ENCODE assay signal across 10 cellular contexts in the genomic region with DNA sequence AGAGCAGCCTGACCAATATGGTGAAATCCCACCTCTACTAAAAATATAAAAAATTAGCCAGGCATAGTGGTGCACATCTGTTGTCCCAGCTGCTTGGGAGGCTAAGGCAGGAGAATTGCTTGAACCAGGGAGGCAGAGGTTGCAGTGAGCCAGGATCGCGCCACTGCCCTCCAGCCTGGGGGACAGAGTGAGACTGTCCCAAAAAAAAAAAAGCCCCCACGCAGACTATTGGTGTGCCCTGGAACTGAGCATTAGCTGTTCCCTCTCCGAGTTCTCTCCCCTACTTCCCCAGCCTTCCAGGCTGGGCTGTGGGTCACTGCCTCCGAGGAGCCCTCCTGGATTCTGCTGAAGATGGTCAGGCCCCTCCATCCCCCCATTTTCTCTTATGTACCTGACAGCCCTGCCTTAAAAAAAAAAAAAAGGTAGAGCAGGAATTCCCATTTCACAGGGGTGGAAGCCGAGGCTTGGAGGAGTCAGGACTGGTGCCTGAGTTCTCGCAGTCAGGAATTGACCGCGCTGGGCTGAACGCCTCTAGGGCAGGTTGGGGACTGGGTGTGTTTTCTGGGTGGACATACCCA. TPM values are rescaled to one million over a fixed set of nuclear protein-coding genes. Genes with fewer than 3 reads are reported as not detected.
DNase-seq lines count a peak whose midpoint lies in the region; ATAC-seq, FAIRE-seq and TF ChIP-seq lines count a peak whose summit lies in the region.
"Had no signal": no experiment of that assay in that cellular context is flagged by ENCODE, and none has a peak within 500 bp of the region (broad histone marks: within the 10 kb centered on the region; RNA-seq: fewer than 3 reads in every experiment).

No MANE protein-coding gene starts in this region.

- no peak for TF ChIP-seq EP300 in HepG2 (IDR thresholded peaks at IDR 0.05; ENCODE audit: low read depth in 2 of 2, low read length in 2 of 2)
- no peak for TF ChIP-seq EP300 in HepG2 (CRISPR knock-in tag; IDR thresholded peaks at IDR 0.05; ENCODE audit: borderline replicate concordance)
- TF ChIP-seq EP300 in upper lobe of left lung (IDR thresholded peaks at IDR 0.05), result no peak

- intact Hi-C loops in HepG2 (cut with micrococcal nuclease; ENCODE audit: unreplicated experiment), result loop anchor here (1.0 kb wide), 1 partner anchor 22 kb away; no protein-coding TSS in a partner anchor
- intact Hi-C loops in right lobe of liver (cut with DNase I), result no loop called here

- H3K79me2 ChIP-seq in HepG2 (ENCODE audit: insufficient read depth, low read length), result peaks cover 50% of the 10 kb centered on the region
- H3K79me2 ChIP-seq in hepatocyte, result peaks cover 65% of the 10 kb centered on the region

- TF ChIP-seq RAD21 in HepG2 (CRISPR knock-in tag; IDR thresholded peaks at IDR 0.05), result no peak

- no TSS peak for BruUV-seq in HepG2 (replicated peaks; lab: Mats Ljungman, UMichigan)

- in situ Hi-C loops in HepG2 (cut with HindIII; ENCODE audit: extremely low pct_ligation_motif_present, low pct_unique_long_range_greater_than_20kb), result no loop called here
- in situ Hi-C loops in ACHN (cut with HindIII; ENCODE audit: low pct_ligation_motif_present, low pct_unique_long_range_greater_than_20kb, low sequenced_read_pairs), result no loop called here

- H3K4me2 ChIP-seq in HepG2 (ENCODE audit: low read depth, low read length), result peak overlapping the region; percentile 81
- H3K4me2 ChIP-seq in hepatocyte, result peak overlapping the region; percentile 65
- H3K4me2 ChIP-seq: KMS-11 had no signal

- H3K4me3 ChIP-seq in HepG2 (replicated peaks in 1 of 3; ENCODE audit: insufficient read depth in 1 of 3, low read depth in 2 of 3, low read length in 3 of 3), result peak overlapping the region; percentile 57 to 82 (median 69)
- H3K4me3 ChIP-seq in right lobe of liver, result no peak overlapping the region
- H3K4me3 ChIP-seq in hepatocyte, result no peak overlapping the region
- no peak overlapping the region for H3K4me3 ChIP-seq in upper lobe of left lung

- H3K36me3 ChIP-seq in HepG2 (replicated peaks in 1 of 2; ENCODE audit: control insufficient read depth in 1 of 2, insufficient read depth in 2 of 2, low read length in 2 of 2) (peaks cover 0 to 1% of the 10 kb centered on the region in 2 experiments; a peak in 2 of 5 replicates), right lobe of liver (no peaks in the 10 kb centered on the region), hepatocyte (replicated peaks; ENCODE audit: insufficient read depth, low read depth) (no peaks in the 10 kb centered on the region), upper lobe of left lung (peaks cover 2 to 4% (median 3%) of the 10 kb centered on the region in 4 donors)

- TF ChIP-seq POLR2A in HepG2 (IDR thresholded peaks at IDR 0.05; ENCODE audit: insufficient read depth in 1 of 2, low read depth in 2 of 2, low read length in 2 of 2) (0 out of 4 replicates have a peak, but pooled peaks of 1 of the 2 experiments have one; percentile 21), right lobe of liver (IDR thresholded peaks at IDR 0.05) (no peak), upper lobe of left lung (IDR thresholded peaks at IDR 0.05) (no peak)

- DNase-seq in HepG2 (ENCODE audit: low spot score) (no peak), right lobe of liver (no peak), hepatocyte (ENCODE audit: low spot score) (no peak), upper lobe of left lung (no peak), ACHN (no peak)
- DNase-seq: AML-193, NCI-H2227 treated with DMSO at 0.1 percent for 48 hours had no signal

- H3K27ac ChIP-seq in HepG2 (ENCODE audit: extremely low read length, insufficient read depth, low read length) (peak overlapping the region; percentile 58), right lobe of liver (no peak overlapping the region), hepatocyte (peak overlapping the region; percentile 88), upper lobe of left lung (peak overlapping the region; percentile 55 to 74 (median 68))
- H3K27ac ChIP-seq: KMS-11 had no signal

- H3K27me3 ChIP-seq in HepG2 (ENCODE audit: control insufficient read depth in 1 of 2, insufficient read depth in 2 of 2, low read length in 2 of 2) (no peaks in the 10 kb centered on the region), right lobe of liver (no peaks in the 10 kb centered on the region), hepatocyte (no peaks in the 10 kb centered on the region), upper lobe of left lung (no peaks in the 10 kb centered on the region)

- TF ChIP-seq CTCF in HepG2 (CRISPR knock-in tag; IDR thresholded peaks at IDR 0.05), result no peak
- no peak for TF ChIP-seq CTCF in right lobe of liver (IDR thresholded peaks at IDR 0.05)
- no peak for TF ChIP-seq CTCF in hepatocyte (IDR thresholded peaks at IDR 0.05; ENCODE audit: poor library complexity)
- TF ChIP-seq CTCF in upper lobe of left lung (IDR thresholded peaks at IDR 0.05), result no peak

- ATAC-seq in HepG2 (no peak), right lobe of liver (no peak), upper lobe of left lung (ENCODE audit: low FRiP score in 2 of 2) (no peak), GM21529 (IDR thresholded peaks at IDR 0.05; ENCODE audit: unreplicated experiment) (no peak)

- POLR2A ChIA-PET in HepG2 (lab: Yijun Ruan, JAX), result interaction anchor here (0.7 to 3.5 kb wide), 3 partner anchors 9 to 144 kb away, joined by 3 to 14 read pairs (median 3); no protein-coding TSS in a partner anchor

- H3K4me1 ChIP-seq in HepG2 (ENCODE audit: insufficient read depth, low read length) (peaks cover 69% of the 10 kb centered on the region), right lobe of liver (peaks cover 0 to 13% (median 0%) of the 10 kb centered on the region in 4 donors), hepatocyte (ENCODE audit: insufficient read depth) (peaks cover 15% of the 10 kb centered on the region), upper lobe of left lung (peaks cover 39 to 63% (median 53%) of the 10 kb centered on the region in 4 donors)

- CTCF ChIA-PET in HepG2 (lab: Yijun Ruan, JAX; ENCODE audit: low intra/inter-chr PET ratio, low total read pairs), result no interaction called here

- WGBS in HepG2 (ENCODE audit: low lambda C conversion rate), result 32% methylated on average over 9 of the region's 10 CpGs
- WGBS in right lobe of liver (ENCODE audit: insufficient coverage, low coverage, low lambda C conversion rate, missing lambda C conversion rate), result 98% methylated on average over 6 of the region's 10 CpGs
- 95% methylated on average over 10 of the region's 10 CpGs for WGBS in hepatocyte (ENCODE audit: low lambda C conversion rate, missing lambda C conversion rate)
- WGBS in upper lobe of left lung, 2 donors, result 88 to 91% methylated on average over 10 of the region's 10 CpGs

- H3K9me3 ChIP-seq in HepG2 (ENCODE audit: low read length), result no peaks in the 10 kb centered on the region
- H3K9me3 ChIP-seq in right lobe of liver, result no peaks in the 10 kb centered on the region
- no peaks in the 10 kb centered on the region for H3K9me3 ChIP-seq in hepatocyte (ENCODE audit: low read depth)
- H3K9me3 ChIP-seq in upper lobe of left lung, result no peaks in the 10 kb centered on the region

- peaks cover 6% of the 10 kb centered on the region; the same call in 1 of the 2 replicates for H4K20me1 ChIP-seq in HepG2 (ENCODE audit: insufficient read depth, low read length)
- peaks cover 30% of the 10 kb centered on the region for H4K20me1 ChIP-seq in hepatocyte (ENCODE audit: insufficient read depth, poor library complexity, severe bottlenecking)

- H3K9ac ChIP-seq in HepG2 (ENCODE audit: insufficient read depth, low read depth, low read length), result peak overlapping the region; percentile 70
- H3K9ac ChIP-seq: KMS-11 had no signal

- H2AFZ ChIP-seq in HepG2 (ENCODE audit: low read length) (no peak overlapping the region), hepatocyte (no peak overlapping the region)

- H3K9me2 ChIP-seq in hepatocyte (replicated peaks; ENCODE audit: insufficient read depth), result no peaks in the 10 kb centered on the region

- peak; percentile 18 for FAIRE-seq in HepG2 (lab: Jason Lieb, UNC)
- FAIRE-seq: endometrium had no signal

RNA-seq across cellular contexts. Expression of a gene that starts 1.9 kb away (rescaled TPM):
- total RNA-seq in HepG2 (2016; rRNA removed; fragmentation: Illumina TruSeq; extraction: Trizol) (2.0 and 3.5 TPM in 2 replicates), right lobe of liver (1 to 10 TPM; 1.8 to 5.3 (median 2.7) TPM), hepatocyte (2.4 and 5.3 TPM in 2 replicates), upper lobe of left lung (10 to 100 TPM in 4 of 6 donors, 1 to 10 TPM in 2; 6.1 to 25.1 (median 12.0) TPM)
- total RNA-seq in HepG2 (2016; cell fraction: cytosol; rRNA removed; fragmentation: Illumina TruSeq; extraction: Trizol; ENCODE audit: low read depth), result 0.79 and 0.81 TPM in 2 replicates
- total RNA-seq in HepG2 (2016; cell fraction: insoluble cytoplasmic fraction; rRNA removed; fragmentation: Illumina TruSeq; extraction: Trizol), result 1.7 and 3.1 TPM in 2 replicates
- 1.7 and 2.1 TPM in 2 replicates for total RNA-seq in HepG2 (2016; cell fraction: membrane; rRNA removed; fragmentation: Illumina TruSeq; extraction: Trizol)
- 1.5 and 1.9 TPM in 2 replicates for total RNA-seq in HepG2 (2016; cell fraction: nucleus; rRNA removed; fragmentation: Illumina TruSeq; extraction: Trizol)
- polyA plus RNA-seq in HepG2 (2011; rRNA removed) (0.95 and 1.4 TPM in 2 replicates), hepatocyte (11.0 and 11.6 TPM in 2 replicates)
- 0.94 and 1.7 TPM in 2 replicates for polyA plus RNA-seq in HepG2 (2011; cell fraction: cytosol; rRNA removed)
- 6.4 and 7.8 TPM in 2 replicates for polyA plus RNA-seq in HepG2 (2011; cell fraction: nucleus; rRNA removed)
- polyA plus RNA-seq in HepG2 (2012), result 1.3 and 1.7 TPM in 2 replicates
- polyA plus RNA-seq in HepG2 (2016; cell fraction: cytosol; fragmentation: Illumina TruSeq; extraction: Trizol; ENCODE audit: low read depth), result 0.68 TPM in 2 replicates
- 2.8 and 3.5 TPM in 2 replicates for polyA plus RNA-seq in HepG2 (2016; cell fraction: insoluble cytoplasmic fraction; fragmentation: Illumina TruSeq; extraction: Trizol; ENCODE audit: low read depth)
- polyA plus RNA-seq in HepG2 (2016; cell fraction: membrane; fragmentation: Illumina TruSeq; extraction: Trizol; ENCODE audit: low read depth), result 1.1 and 1.4 TPM in 2 replicates
- 5.0 and 6.1 TPM in 2 replicates for polyA plus RNA-seq in HepG2 (2016; cell fraction: nucleus; fragmentation: Illumina TruSeq; extraction: Trizol; ENCODE audit: insufficient read depth, low read depth)
- 2.1 and 3.8 TPM in 2 replicates for polyA minus RNA-seq in HepG2 (2011; rRNA and poly(A)+ RNA removed; ENCODE audit: low replicate concordance)
- polyA minus RNA-seq in HepG2 (2011; cell fraction: cytosol; rRNA and poly(A)+ RNA removed), result 1.3 and 1.6 TPM in 2 replicates
- 2.3 and 2.6 TPM in 2 replicates for polyA minus RNA-seq in HepG2 (2011; cell fraction: nucleus; rRNA and poly(A)+ RNA removed)

RNA-seq across cellular contexts. Expression of a gene that starts 1.9 kb away (rescaled TPM):
- total RNA-seq in HepG2 (2016; rRNA removed; fragmentation: Illumina TruSeq; extraction: Trizol), result 10.8 and 13.7 TPM in 2 replicates
- 4.4 and 5.1 TPM in 2 replicates for total RNA-seq in HepG2 (2016; cell fraction: cytosol; rRNA removed; fragmentation: Illumina TruSeq; extraction: Trizol; ENCODE audit: low read depth)
- 9.1 and 12.6 TPM in 2 replicates for total RNA-seq in HepG2 (2016; cell fraction: insoluble cytoplasmic fraction; rRNA removed; fragmentation: Illumina TruSeq; extraction: Trizol)
- 10.1 and 10.7 TPM in 2 replicates for total RNA-seq in HepG2 (2016; cell fraction: membrane; rRNA removed; fragmentation: Illumina TruSeq; extraction: Trizol)
- 24.2 and 31.8 TPM in 2 replicates for total RNA-seq in HepG2 (2016; cell fraction: nucleus; rRNA removed; fragmentation: Illumina TruSeq; extraction: Trizol)
- 10.7 and 12.8 TPM in 2 replicates for polyA plus RNA-seq in HepG2 (2011; rRNA removed)
- 7.6 and 8.7 TPM in 2 replicates for polyA plus RNA-seq in HepG2 (2011; cell fraction: cytosol; rRNA removed)
- polyA plus RNA-seq in HepG2 (2011; cell fraction: nucleus; rRNA removed), result 43.5 and 55.3 TPM in 2 replicates
- polyA plus RNA-seq in HepG2 (2012), result 21.8 and 32.2 TPM in 2 replicates
- 5.1 and 6.4 TPM in 2 replicates for polyA plus RNA-seq in HepG2 (2016; cell fraction: cytosol; fragmentation: Illumina TruSeq; extraction: Trizol; ENCODE audit: low read depth)
- polyA plus RNA-seq in HepG2 (2016; cell fraction: insoluble cytoplasmic fraction; fragmentation: Illumina TruSeq; extraction: Trizol; ENCODE audit: low read depth), result 10.3 and 13.4 TPM in 2 replicates
- 11.5 and 11.6 TPM in 2 replicates for polyA plus RNA-seq in HepG2 (2016; cell fraction: membrane; fragmentation: Illumina TruSeq; extraction: Trizol; ENCODE audit: low read depth)
- polyA plus RNA-seq in HepG2 (2016; cell fraction: nucleus; fragmentation: Illumina TruSeq; extraction: Trizol; ENCODE audit: insufficient read depth, low read depth), result 69.4 and 71.5 TPM in 2 replicates
- 14.8 and 32.0 TPM in 2 replicates for polyA minus RNA-seq in HepG2 (2011; rRNA and poly(A)+ RNA removed; ENCODE audit: low replicate concordance)
- 35.3 TPM in 2 replicates for polyA minus RNA-seq in HepG2 (2011; cell fraction: cytosol; rRNA and poly(A)+ RNA removed)
- polyA minus RNA-seq in HepG2 (2011; cell fraction: nucleus; rRNA and poly(A)+ RNA removed), result 13.2 and 15.5 TPM in 2 replicates
- 10 to 100 TPM; 22.1 to 60.6 (median 24.4) TPM for total RNA-seq in right lobe of liver
- 69.3 and 77.2 TPM in 2 replicates for total RNA-seq in hepatocyte
- polyA plus RNA-seq in hepatocyte, result 89.8 and 103 TPM in 2 replicates
- 100 to 1,000 TPM in 1 of 6 donors, 10 to 100 TPM in 5; 52.0 to 117 (median 75.3) TPM for total RNA-seq in upper lobe of left lung

RNA-seq across cellular contexts. Expression of a gene that starts 21.8 kb away (rescaled TPM):
- total RNA-seq in HepG2 (2016; rRNA removed; fragmentation: Illumina TruSeq; extraction: Trizol) (27.9 and 40.8 TPM in 2 replicates), right lobe of liver (10 to 100 TPM; 20.4 to 49.5 (median 23.5) TPM), hepatocyte (62.5 and 77.5 TPM in 2 replicates), upper lobe of left lung (100 to 1,000 TPM in 4 of 6 donors, 10 to 100 TPM in 2; 63.4 to 143 (median 108) TPM)
- total RNA-seq in HepG2 (2016; cell fraction: cytosol; rRNA removed; fragmentation: Illumina TruSeq; extraction: Trizol; ENCODE audit: low read depth), result 52.2 and 64.4 TPM in 2 replicates
- 24.0 and 37.3 TPM in 2 replicates for total RNA-seq in HepG2 (2016; cell fraction: insoluble cytoplasmic fraction; rRNA removed; fragmentation: Illumina TruSeq; extraction: Trizol)
- 65.2 and 82.2 TPM in 2 replicates for total RNA-seq in HepG2 (2016; cell fraction: membrane; rRNA removed; fragmentation: Illumina TruSeq; extraction: Trizol)
- 17.1 and 19.3 TPM in 2 replicates for total RNA-seq in HepG2 (2016; cell fraction: nucleus; rRNA removed; fragmentation: Illumina TruSeq; extraction: Trizol)
- polyA plus RNA-seq in HepG2 (2011; rRNA removed) (27.7 and 44.6 TPM in 2 replicates), hepatocyte (99.7 and 102 TPM in 2 replicates)
- 25.9 and 53.1 TPM in 2 replicates for polyA plus RNA-seq in HepG2 (2011; cell fraction: cytosol; rRNA removed)
- polyA plus RNA-seq in HepG2 (2011; cell fraction: nucleus; rRNA removed), result 72.5 and 83.8 TPM in 2 replicates
- 11.9 and 16.2 TPM in 2 replicates for polyA plus RNA-seq in HepG2 (2012)
- polyA plus RNA-seq in HepG2 (2016; cell fraction: cytosol; fragmentation: Illumina TruSeq; extraction: Trizol; ENCODE audit: low read depth), result 51.0 and 62.5 TPM in 2 replicates
- 25.3 and 27.0 TPM in 2 replicates for polyA plus RNA-seq in HepG2 (2016; cell fraction: insoluble cytoplasmic fraction; fragmentation: Illumina TruSeq; extraction: Trizol; ENCODE audit: low read depth)
- polyA plus RNA-seq in HepG2 (2016; cell fraction: membrane; fragmentation: Illumina TruSeq; extraction: Trizol; ENCODE audit: low read depth), result 54.6 and 60.4 TPM in 2 replicates
- polyA plus RNA-seq in HepG2 (2016; cell fraction: nucleus; fragmentation: Illumina TruSeq; extraction: Trizol; ENCODE audit: insufficient read depth, low read depth), result 38.7 and 42.0 TPM in 2 replicates
- polyA minus RNA-seq in HepG2 (2011; rRNA and poly(A)+ RNA removed; ENCODE audit: low replicate concordance), result 15.0 and 50.9 TPM in 2 replicates
- polyA minus RNA-seq in HepG2 (2011; cell fraction: cytosol; rRNA and poly(A)+ RNA removed), result 17.2 and 18.0 TPM in 2 replicates
- 5.7 and 5.8 TPM in 2 replicates for polyA minus RNA-seq in HepG2 (2011; cell fraction: nucleus; rRNA and poly(A)+ RNA removed)

RNA-seq across cellular contexts. Expression of a gene that starts 33.9 kb away (rescaled TPM):
- total RNA-seq in HepG2 (2016; rRNA removed; fragmentation: Illumina TruSeq; extraction: Trizol), result 29.7 and 53.8 TPM in 2 replicates
- 40.6 and 41.0 TPM in 2 replicates for total RNA-seq in HepG2 (2016; cell fraction: cytosol; rRNA removed; fragmentation: Illumina TruSeq; extraction: Trizol; ENCODE audit: low read depth)
- total RNA-seq in HepG2 (2016; cell fraction: insoluble cytoplasmic fraction; rRNA removed; fragmentation: Illumina TruSeq; extraction: Trizol), result 26.8 and 56.3 TPM in 2 replicates
- total RNA-seq in HepG2 (2016; cell fraction: membrane; rRNA removed; fragmentation: Illumina TruSeq; extraction: Trizol), result 85.2 and 87.4 TPM in 2 replicates
- 39.2 and 46.8 TPM in 2 replicates for total RNA-seq in HepG2 (2016; cell fraction: nucleus; rRNA removed; fragmentation: Illumina TruSeq; extraction: Trizol)
- 72.5 and 88.4 TPM in 2 replicates for polyA plus RNA-seq in HepG2 (2011; rRNA removed)
- 33.8 and 56.1 TPM in 2 replicates for polyA plus RNA-seq in HepG2 (2011; cell fraction: cytosol; rRNA removed)
- 380 and 522 TPM in 2 replicates for polyA plus RNA-seq in HepG2 (2011; cell fraction: nucleus; rRNA removed)
- polyA plus RNA-seq in HepG2 (2012), result 38.6 and 40.4 TPM in 2 replicates
- 39.6 and 47.2 TPM in 2 replicates for polyA plus RNA-seq in HepG2 (2016; cell fraction: cytosol; fragmentation: Illumina TruSeq; extraction: Trizol; ENCODE audit: low read depth)
- 36.1 and 45.7 TPM in 2 replicates for polyA plus RNA-seq in HepG2 (2016; cell fraction: insoluble cytoplasmic fraction; fragmentation: Illumina TruSeq; extraction: Trizol; ENCODE audit: low read depth)
- 79.1 and 81.2 TPM in 2 replicates for polyA plus RNA-seq in HepG2 (2016; cell fraction: membrane; fragmentation: Illumina TruSeq; extraction: Trizol; ENCODE audit: low read depth)
- polyA plus RNA-seq in HepG2 (2016; cell fraction: nucleus; fragmentation: Illumina TruSeq; extraction: Trizol; ENCODE audit: insufficient read depth, low read depth), result 157 TPM in 2 replicates
- polyA minus RNA-seq in HepG2 (2011; rRNA and poly(A)+ RNA removed; ENCODE audit: low replicate concordance), result 51.2 and 83.6 TPM in 2 replicates
- polyA minus RNA-seq in HepG2 (2011; cell fraction: cytosol; rRNA and poly(A)+ RNA removed), result 23.6 and 25.2 TPM in 2 replicates
- polyA minus RNA-seq in HepG2 (2011; cell fraction: nucleus; rRNA and poly(A)+ RNA removed), result 18.2 and 21.2 TPM in 2 replicates
- total RNA-seq in right lobe of liver, result 10 to 100 TPM; 14.4 to 35.2 (median 22.6) TPM
- total RNA-seq in hepatocyte, result 44.8 and 56.8 TPM in 2 replicates
- polyA plus RNA-seq in hepatocyte, result 82.5 and 82.7 TPM in 2 replicates
- 100 to 1,000 TPM in 1 of 6 donors, 10 to 100 TPM in 5; 49.9 to 176 (median 75.4) TPM for total RNA-seq in upper lobe of left lung

RNA-seq across cellular contexts. Expression of a gene that starts 43.7 kb away (rescaled TPM):
- total RNA-seq in HepG2 (2016; rRNA removed; fragmentation: Illumina TruSeq; extraction: Trizol), result 6.2 and 6.7 TPM in 2 replicates
- total RNA-seq in HepG2 (2016; cell fraction: cytosol; rRNA removed; fragmentation: Illumina TruSeq; extraction: Trizol; ENCODE audit: low read depth), result 2.1 and 2.2 TPM in 2 replicates
- 5.5 and 5.9 TPM in 2 replicates for total RNA-seq in HepG2 (2016; cell fraction: insoluble cytoplasmic fraction; rRNA removed; fragmentation: Illumina TruSeq; extraction: Trizol)
- total RNA-seq in HepG2 (2016; cell fraction: membrane; rRNA removed; fragmentation: Illumina TruSeq; extraction: Trizol), result 8.3 and 8.9 TPM in 2 replicates
- total RNA-seq in HepG2 (2016; cell fraction: nucleus; rRNA removed; fragmentation: Illumina TruSeq; extraction: Trizol), result 4.0 and 4.8 TPM in 2 replicates
- 3.5 and 4.7 TPM in 2 replicates for polyA plus RNA-seq in HepG2 (2011; rRNA removed)
- polyA plus RNA-seq in HepG2 (2011; cell fraction: cytosol; rRNA removed), result 3.7 and 7.0 TPM in 2 replicates
- polyA plus RNA-seq in HepG2 (2011; cell fraction: nucleus; rRNA removed), result 16.7 and 31.9 TPM in 2 replicates
- 8.3 and 9.4 TPM in 2 replicates for polyA plus RNA-seq in HepG2 (2012)
- polyA plus RNA-seq in HepG2 (2016; cell fraction: cytosol; fragmentation: Illumina TruSeq; extraction: Trizol; ENCODE audit: low read depth), result 3.2 and 3.4 TPM in 2 replicates
- polyA plus RNA-seq in HepG2 (2016; cell fraction: insoluble cytoplasmic fraction; fragmentation: Illumina TruSeq; extraction: Trizol; ENCODE audit: low read depth), result 12.0 and 14.3 TPM in 2 replicates
- 8.9 and 9.3 TPM in 2 replicates for polyA plus RNA-seq in HepG2 (2016; cell fraction: membrane; fragmentation: Illumina TruSeq; extraction: Trizol; ENCODE audit: low read depth)
- 11.4 and 12.0 TPM in 2 replicates for polyA plus RNA-seq in HepG2 (2016; cell fraction: nucleus; fragmentation: Illumina TruSeq; extraction: Trizol; ENCODE audit: insufficient read depth, low read depth)
- polyA minus RNA-seq in HepG2 (2011; rRNA and poly(A)+ RNA removed; ENCODE audit: low replicate concordance), result 3.1 and 9.7 TPM in 2 replicates
- 8.9 and 15.3 TPM in 2 replicates for polyA minus RNA-seq in HepG2 (2011; cell fraction: cytosol; rRNA and poly(A)+ RNA removed)
- polyA minus RNA-seq in HepG2 (2011; cell fraction: nucleus; rRNA and poly(A)+ RNA removed), result 2.1 and 2.2 TPM in 2 replicates
- 10 to 100 TPM in 5 of 6 experiments, 1 to 10 TPM in 1; 9.9 to 23.6 (median 10.8) TPM for total RNA-seq in right lobe of liver
- 3.4 and 6.4 TPM in 2 replicates for total RNA-seq in hepatocyte
- 14.3 and 16.0 TPM in 2 replicates for polyA plus RNA-seq in hepatocyte
- 10 to 100 TPM in 4 of 6 donors, 1 to 10 TPM in 2; 6.9 to 39.9 (median 16.4) TPM for total RNA-seq in upper lobe of left lung

Comparison
In these comparisons a context has a peak if more than half of its experiments do, and no peak if none do; other contexts are left out.
1. H3K27ac ChIP-seq: peak in HepG2 (single experiment), hepatocyte (single experiment) and upper lobe of left lung (4 of 4); none in right lobe of liver (0 of 3).
2. H3K4me3 ChIP-seq: peak in HepG2 (3 of 3); none in right lobe of liver (0 of 3), hepatocyte (single experiment) and upper lobe of left lung (0 of 4).